1 cellular context compared by ENCODE assay signal in the genomic region with DNA sequence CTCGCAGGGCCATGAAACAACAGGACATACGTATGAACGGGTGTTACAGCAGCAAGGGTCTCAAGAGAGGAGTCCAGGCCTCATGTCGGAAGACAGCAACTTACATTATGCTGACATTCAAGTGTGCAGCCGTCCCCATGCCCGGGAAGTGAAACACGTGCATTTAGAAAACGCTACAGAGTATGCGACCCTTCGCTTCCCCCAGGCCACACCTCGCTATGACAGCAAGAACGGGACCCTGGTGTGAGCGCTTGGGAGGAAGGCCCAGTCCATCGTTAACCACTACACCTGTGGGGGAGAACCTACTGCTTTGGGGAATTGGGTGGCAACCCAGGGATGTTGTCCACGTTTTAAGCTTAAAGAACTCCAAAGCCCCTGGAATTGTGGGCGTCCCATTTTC.
TF ChIP-seq lines count a peak whose summit lies in the region.

No MANE protein-coding gene starts in this region.

TF ChIP-seq in H1, 55 proteins besides CTCF, POLR2A, EP300 and RAD21:
- TF ChIP-seq YY1 (IDR thresholded peaks at IDR 0.05; ENCODE audit: low read depth, low read length) = no peak
- no peak for TF ChIP-seq MAFK (IDR thresholded peaks at IDR 0.05; ENCODE audit: low read depth, low read length)
- TF ChIP-seq SAP30 (IDR thresholded peaks at IDR 0.05; ENCODE audit: insufficient read depth, insufficient replicate concordance, low read length) = no peak
- TF ChIP-seq, protein P1, sequence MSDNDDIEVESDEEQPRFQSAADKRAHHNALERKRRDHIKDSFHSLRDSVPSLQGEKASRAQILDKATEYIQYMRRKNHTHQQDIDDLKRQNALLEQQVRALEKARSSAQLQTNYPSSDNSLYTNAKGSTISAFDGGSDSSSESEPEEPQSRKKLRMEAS (IDR thresholded peaks at IDR 0.05) = no peak
- TF ChIP-seq, protein P2, sequence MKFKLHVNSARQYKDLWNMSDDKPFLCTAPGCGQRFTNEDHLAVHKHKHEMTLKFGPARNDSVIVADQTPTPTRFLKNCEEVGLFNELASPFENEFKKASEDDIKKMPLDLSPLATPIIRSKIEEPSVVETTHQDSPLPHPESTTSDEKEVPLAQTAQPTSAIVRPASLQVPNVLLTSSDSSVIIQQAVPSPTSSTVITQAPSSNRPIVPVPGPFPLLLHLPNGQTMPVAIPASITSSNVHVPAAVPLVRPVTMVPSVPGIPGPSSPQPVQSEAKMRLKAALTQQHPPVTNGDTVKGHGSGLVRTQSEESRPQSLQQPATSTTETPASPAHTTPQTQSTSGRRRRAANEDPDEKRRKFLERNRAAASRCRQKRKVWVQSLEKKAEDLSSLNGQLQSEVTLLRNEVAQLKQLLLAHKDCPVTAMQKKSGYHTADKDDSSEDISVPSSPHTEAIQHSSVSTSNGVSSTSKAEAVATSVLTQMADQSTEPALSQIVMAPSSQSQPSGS (IDR thresholded peaks at IDR 0.05; ENCODE audit: low read length) = no peak
- no peak for TF ChIP-seq NANOG (IDR thresholded peaks at IDR 0.05; ENCODE audit: insufficient read depth, low read depth, low read length, poor library complexity, severe bottlenecking)
- no peak for TF ChIP-seq KDM5A (IDR thresholded peaks at IDR 0.05; ENCODE audit: low read length)
- TF ChIP-seq, protein P3, sequence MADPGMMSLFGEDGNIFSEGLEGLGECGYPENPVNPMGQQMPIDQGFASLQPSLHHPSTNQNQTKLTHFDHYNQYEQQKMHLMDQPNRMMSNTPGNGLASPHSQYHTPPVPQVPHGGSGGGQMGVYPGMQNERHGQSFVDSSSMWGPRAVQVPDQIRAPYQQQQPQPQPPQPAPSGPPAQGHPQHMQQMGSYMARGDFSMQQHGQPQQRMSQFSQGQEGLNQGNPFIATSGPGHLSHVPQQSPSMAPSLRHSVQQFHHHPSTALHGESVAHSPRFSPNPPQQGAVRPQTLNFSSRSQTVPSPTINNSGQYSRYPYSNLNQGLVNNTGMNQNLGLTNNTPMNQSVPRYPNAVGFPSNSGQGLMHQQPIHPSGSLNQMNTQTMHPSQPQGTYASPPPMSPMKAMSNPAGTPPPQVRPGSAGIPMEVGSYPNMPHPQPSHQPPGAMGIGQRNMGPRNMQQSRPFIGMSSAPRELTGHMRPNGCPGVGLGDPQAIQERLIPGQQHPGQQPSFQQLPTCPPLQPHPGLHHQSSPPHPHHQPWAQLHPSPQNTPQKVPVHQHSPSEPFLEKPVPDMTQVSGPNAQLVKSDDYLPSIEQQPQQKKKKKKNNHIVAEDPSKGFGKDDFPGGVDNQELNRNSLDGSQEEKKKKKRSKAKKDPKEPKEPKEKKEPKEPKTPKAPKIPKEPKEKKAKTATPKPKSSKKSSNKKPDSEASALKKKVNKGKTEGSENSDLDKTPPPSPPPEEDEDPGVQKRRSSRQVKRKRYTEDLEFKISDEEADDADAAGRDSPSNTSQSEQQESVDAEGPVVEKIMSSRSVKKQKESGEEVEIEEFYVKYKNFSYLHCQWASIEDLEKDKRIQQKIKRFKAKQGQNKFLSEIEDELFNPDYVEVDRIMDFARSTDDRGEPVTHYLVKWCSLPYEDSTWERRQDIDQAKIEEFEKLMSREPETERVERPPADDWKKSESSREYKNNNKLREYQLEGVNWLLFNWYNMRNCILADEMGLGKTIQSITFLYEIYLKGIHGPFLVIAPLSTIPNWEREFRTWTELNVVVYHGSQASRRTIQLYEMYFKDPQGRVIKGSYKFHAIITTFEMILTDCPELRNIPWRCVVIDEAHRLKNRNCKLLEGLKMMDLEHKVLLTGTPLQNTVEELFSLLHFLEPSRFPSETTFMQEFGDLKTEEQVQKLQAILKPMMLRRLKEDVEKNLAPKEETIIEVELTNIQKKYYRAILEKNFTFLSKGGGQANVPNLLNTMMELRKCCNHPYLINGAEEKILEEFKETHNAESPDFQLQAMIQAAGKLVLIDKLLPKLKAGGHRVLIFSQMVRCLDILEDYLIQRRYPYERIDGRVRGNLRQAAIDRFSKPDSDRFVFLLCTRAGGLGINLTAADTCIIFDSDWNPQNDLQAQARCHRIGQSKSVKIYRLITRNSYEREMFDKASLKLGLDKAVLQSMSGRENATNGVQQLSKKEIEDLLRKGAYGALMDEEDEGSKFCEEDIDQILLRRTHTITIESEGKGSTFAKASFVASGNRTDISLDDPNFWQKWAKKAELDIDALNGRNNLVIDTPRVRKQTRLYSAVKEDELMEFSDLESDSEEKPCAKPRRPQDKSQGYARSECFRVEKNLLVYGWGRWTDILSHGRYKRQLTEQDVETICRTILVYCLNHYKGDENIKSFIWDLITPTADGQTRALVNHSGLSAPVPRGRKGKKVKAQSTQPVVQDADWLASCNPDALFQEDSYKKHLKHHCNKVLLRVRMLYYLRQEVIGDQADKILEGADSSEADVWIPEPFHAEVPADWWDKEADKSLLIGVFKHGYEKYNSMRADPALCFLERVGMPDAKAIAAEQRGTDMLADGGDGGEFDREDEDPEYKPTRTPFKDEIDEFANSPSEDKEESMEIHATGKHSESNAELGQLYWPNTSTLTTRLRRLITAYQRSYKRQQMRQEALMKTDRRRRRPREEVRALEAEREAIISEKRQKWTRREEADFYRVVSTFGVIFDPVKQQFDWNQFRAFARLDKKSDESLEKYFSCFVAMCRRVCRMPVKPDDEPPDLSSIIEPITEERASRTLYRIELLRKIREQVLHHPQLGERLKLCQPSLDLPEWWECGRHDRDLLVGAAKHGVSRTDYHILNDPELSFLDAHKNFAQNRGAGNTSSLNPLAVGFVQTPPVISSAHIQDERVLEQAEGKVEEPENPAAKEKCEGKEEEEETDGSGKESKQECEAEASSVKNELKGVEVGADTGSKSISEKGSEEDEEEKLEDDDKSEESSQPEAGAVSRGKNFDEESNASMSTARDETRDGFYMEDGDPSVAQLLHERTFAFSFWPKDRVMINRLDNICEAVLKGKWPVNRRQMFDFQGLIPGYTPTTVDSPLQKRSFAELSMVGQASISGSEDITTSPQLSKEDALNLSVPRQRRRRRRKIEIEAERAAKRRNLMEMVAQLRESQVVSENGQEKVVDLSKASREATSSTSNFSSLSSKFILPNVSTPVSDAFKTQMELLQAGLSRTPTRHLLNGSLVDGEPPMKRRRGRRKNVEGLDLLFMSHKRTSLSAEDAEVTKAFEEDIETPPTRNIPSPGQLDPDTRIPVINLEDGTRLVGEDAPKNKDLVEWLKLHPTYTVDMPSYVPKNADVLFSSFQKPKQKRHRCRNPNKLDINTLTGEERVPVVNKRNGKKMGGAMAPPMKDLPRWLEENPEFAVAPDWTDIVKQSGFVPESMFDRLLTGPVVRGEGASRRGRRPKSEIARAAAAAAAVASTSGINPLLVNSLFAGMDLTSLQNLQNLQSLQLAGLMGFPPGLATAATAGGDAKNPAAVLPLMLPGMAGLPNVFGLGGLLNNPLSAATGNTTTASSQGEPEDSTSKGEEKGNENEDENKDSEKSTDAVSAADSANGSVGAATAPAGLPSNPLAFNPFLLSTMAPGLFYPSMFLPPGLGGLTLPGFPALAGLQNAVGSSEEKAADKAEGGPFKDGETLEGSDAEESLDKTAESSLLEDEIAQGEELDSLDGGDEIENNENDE (IDR thresholded peaks at IDR 0.05; ENCODE audit: insufficient replicate concordance, low read length) = no peak
- no peak for TF ChIP-seq SP4 (IDR thresholded peaks at IDR 0.05; ENCODE audit: low read length)
- no peak for TF ChIP-seq PHF8 (conservative IDR thresholded peaks at IDR 0.05; ENCODE audit: low read depth, low read length)
- no peak for TF ChIP-seq BACH1 (IDR thresholded peaks at IDR 0.05; ENCODE audit: low read length)
- no peak for TF ChIP-seq SP1 (IDR thresholded peaks at IDR 0.05; ENCODE audit: low read depth, low read length)
- no peak for TF ChIP-seq EGR1 (IDR thresholded peaks at IDR 0.05; ENCODE audit: borderline replicate concordance, low read depth, low read length)
- TF ChIP-seq TBP (IDR thresholded peaks at IDR 0.05; ENCODE audit: low read depth, low read length) = no peak
- TF ChIP-seq, protein P4, sequence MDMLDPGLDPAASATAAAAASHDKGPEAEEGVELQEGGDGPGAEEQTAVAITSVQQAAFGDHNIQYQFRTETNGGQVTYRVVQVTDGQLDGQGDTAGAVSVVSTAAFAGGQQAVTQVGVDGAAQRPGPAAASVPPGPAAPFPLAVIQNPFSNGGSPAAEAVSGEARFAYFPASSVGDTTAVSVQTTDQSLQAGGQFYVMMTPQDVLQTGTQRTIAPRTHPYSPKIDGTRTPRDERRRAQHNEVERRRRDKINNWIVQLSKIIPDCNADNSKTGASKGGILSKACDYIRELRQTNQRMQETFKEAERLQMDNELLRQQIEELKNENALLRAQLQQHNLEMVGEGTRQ (IDR thresholded peaks at IDR 0.05; ENCODE audit: low read length) = no peak
- no peak for TF ChIP-seq CHD2 (IDR thresholded peaks at IDR 0.05; ENCODE audit: low read length)
TF ChIP-seq in H1: peak in this region for 0.
